Comparison of ENCODE assay signal across 11 cellular contexts in genomic region chr6:158290040-158290439, GRCh38. TPM values are rescaled to one million over a fixed set of nuclear protein-coding genes. Genes with fewer than 3 reads are reported as not detected.
DNase-seq lines count a peak whose midpoint lies in the region; ATAC-seq and TF ChIP-seq lines count a peak whose summit lies in the region.
"Had no signal": no experiment of that assay in that cellular context is flagged by ENCODE, and none has a peak within 500 bp of the region (broad histone marks: within the 10 kb centered on the region; RNA-seq: fewer than 3 reads in every experiment).

No MANE protein-coding gene starts in this region.

- H3K4me3 ChIP-seq in BLaER1: no peak overlapping the region

- CTCF ChIA-PET in T-cell (lab: Charles Lee): interaction anchor here in 1 of 2 donors (0.7 to 1.4 kb wide), 2 partner anchors 25 to 69 kb away, joined by 3 to 6 read pairs; no protein-coding TSS in a partner anchor

- H3K36me3 ChIP-seq in BLaER1: peaks cover 38% of the 10 kb centered on the region

- no peak for DNase-seq in T-cell
- DNase-seq in NCI-H82 treated with DMSO at 0.1 percent for 48 hours (lab: John Stamatoyannopoulos, UW; ENCODE audit: unreplicated experiment): no peak
- no peak for DNase-seq in GDM1 (lab: John Stamatoyannopoulos, UW)
- DNase-seq in NCI-H1436 (lab: John Stamatoyannopoulos, UW): no peak
- no peak for DNase-seq in omental fat pad (ENCODE audit: low spot score)
- DNase-seq: amniotic stem cell, midbrain, NCI-H1092 treated with DMSO at 0.1 percent for 48 hours had no signal

- peaks cover 26% of the 10 kb centered on the region for H3K4me1 ChIP-seq in BLaER1

- H3K9me3 Mint-ChIP-seq in T-cell: no peaks in the 10 kb centered on the region

- H3K9me3 ChIP-seq in BLaER1: peaks cover 22% of the 10 kb centered on the region

- H3K27me3 ChIP-seq in BLaER1: no peaks in the 10 kb centered on the region

- H3K9ac ChIP-seq in BLaER1: no peak overlapping the region

- peaks cover 43 to 61% (median 50%) of the 10 kb centered on the region in 3 donors for H3K4me1 Mint-ChIP-seq in T-cell

- H3K27ac Mint-ChIP-seq in T-cell: peak overlapping the region; percentile 87 to 92

- ATAC-seq in GM19035 (IDR thresholded peaks at IDR 0.05; ENCODE audit: unreplicated experiment): peak; percentile 60
- ATAC-seq in HG02885 (IDR thresholded peaks at IDR 0.05; ENCODE audit: poor library complexity, unreplicated experiment): peak; percentile 77
- peak; percentile 52 to 62 (median 59) for ATAC-seq in T-cell (replicated peaks in 1 of 4)
- no peak for ATAC-seq in omental fat pad (ENCODE audit: low FRiP score)

- H3K36me3 Mint-ChIP-seq in T-cell: peaks cover 12% of the 10 kb centered on the region

- POLR2A ChIA-PET in T-cell (lab: Charles Lee): no interaction called here

- no peak for TF ChIP-seq CTCF in omental fat pad (IDR thresholded peaks at IDR 0.05)

- H4K20me1 ChIP-seq in BLaER1: peaks cover 26% of the 10 kb centered on the region; the same call in 1 of the 2 replicates

- H3K4me3 Mint-ChIP-seq in T-cell: peak overlapping the region; percentile 74 to 78 (median 77)

- no peak overlapping the region for H3K27ac ChIP-seq in BLaER1

- peak overlapping the region; percentile 63 for H3K4me2 ChIP-seq in BLaER1

- no peaks in the 10 kb centered on the region for H3K27me3 Mint-ChIP-seq in T-cell

RNA-seq across cellular contexts. Expression of gene TULP4, which starts 22.2 kb away (rescaled TPM):
- total RNA-seq in T-cell (10 to 100 TPM; 62.9 to 85.1 (median 76.1) TPM), omental fat pad (100 to 1,000 TPM in 2 of 4 donors, 10 to 100 TPM in 2; 76.7 to 118 (median 95.7) TPM)
